Comparison of ENCODE assay signal across 8 cellular contexts in the genomic region with DNA sequence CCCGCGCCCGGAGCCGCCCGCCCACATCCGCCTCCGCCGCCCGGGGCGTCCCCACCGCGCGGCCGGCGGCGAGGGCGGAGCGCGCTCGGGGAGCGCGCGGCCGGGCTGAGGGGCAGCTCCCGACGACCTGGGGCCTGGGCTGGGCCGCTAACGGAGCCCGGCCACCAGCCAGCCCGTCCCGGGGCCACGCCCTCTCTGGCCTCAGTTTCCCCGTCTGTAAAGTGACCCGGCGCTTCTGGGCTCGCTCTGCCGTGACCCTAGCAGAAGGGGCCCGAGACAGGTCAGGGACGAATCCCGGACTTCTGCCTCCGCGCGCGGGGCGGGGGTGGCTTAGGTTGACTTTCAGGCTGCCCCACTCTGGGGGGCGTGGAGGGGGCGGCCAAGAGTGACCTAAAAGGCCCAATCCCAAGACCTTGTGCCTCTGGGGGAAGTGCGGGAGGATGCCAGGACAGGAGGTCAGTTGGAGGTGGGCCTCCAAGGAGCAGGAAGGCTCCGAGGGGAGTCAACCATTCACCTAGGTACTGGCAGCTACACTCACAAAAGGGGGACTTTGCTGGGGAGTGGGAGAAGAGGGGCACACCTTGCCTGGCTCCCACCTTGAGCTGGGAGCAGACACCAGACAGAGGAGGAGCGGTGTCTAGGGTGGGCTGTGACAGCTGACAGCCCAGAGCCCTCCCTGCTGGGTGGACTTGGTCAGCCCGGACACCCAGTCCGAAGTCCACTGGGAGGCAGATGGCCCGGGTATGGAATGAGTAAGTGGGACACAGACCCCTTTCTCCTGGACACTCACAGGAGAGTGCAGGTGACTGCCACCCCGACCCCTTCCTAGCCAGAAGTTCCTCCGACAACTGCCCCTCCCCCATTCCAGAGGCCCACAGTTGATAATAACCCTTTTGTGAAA. TPM values are rescaled to one million over a fixed set of nuclear protein-coding genes. Genes with fewer than 3 reads are reported as not detected.
DNase-seq lines count a peak whose midpoint lies in the region; ATAC-seq and TF ChIP-seq lines count a peak whose summit lies in the region.

No MANE protein-coding gene starts in this region.

- peak overlapping the region; percentile 98 for H3K27ac ChIP-seq in 22Rv1
- peak overlapping the region; percentile 65 for H3K27ac ChIP-seq in epithelial cell of prostate
- H3K27ac ChIP-seq in thoracic aorta = peak overlapping the region; percentile 88

- H3K4me1 ChIP-seq in thoracic aorta (ENCODE audit: control insufficient read depth in 1 of 2, low read depth in 2 of 2) = peaks cover 29 to 48% of the 10 kb centered on the region in 2 donors

- TF ChIP-seq CTCF in 22Rv1 (IDR thresholded peaks at IDR 0.05) (no peak), thoracic aorta (IDR thresholded peaks at IDR 0.05) (no peak)

- peak; percentile 72 for TF ChIP-seq POLR2A in GM18526 (IDR thresholded peaks at IDR 0.05; ENCODE audit: extremely low read depth, insufficient read length)

- H3K4me3 ChIP-seq in thoracic aorta = peak overlapping the region; percentile 76

- ATAC-seq in thoracic aorta (ENCODE audit: insufficient number of reproducible peaks, low FRiP score, low read depth) (no peak), HG03342 (IDR thresholded peaks at IDR 0.05; ENCODE audit: unreplicated experiment) (no peak)

- peaks cover under 1% of the 10 kb centered on the region for H3K36me3 ChIP-seq in thoracic aorta

- peak; percentile 64 for DNase-seq in LoVo (ENCODE audit: low spot score)
- peak; percentile 55 for DNase-seq in activated T-cell treated with anti-CD3 and anti-CD28 coated beads for 1 hour (ENCODE audit: low read depth)
- no peak for DNase-seq in epithelial cell of prostate (ENCODE audit: low read depth, low spot score)
- DNase-seq in myocyte (ENCODE audit: low read depth) = peak; percentile 57
- no peak for DNase-seq in thoracic aorta (ENCODE audit: low spot score)

- no peaks in the 10 kb centered on the region for H3K9me3 ChIP-seq in thoracic aorta

- H3K27me3 ChIP-seq in thoracic aorta (replicated peaks; ENCODE audit: insufficient read depth) = no peaks in the 10 kb centered on the region

RNA-seq across cellular contexts. Expression of a gene that starts 0.5 kb away (rescaled TPM):
- 128 and 136 TPM in 2 replicates for total RNA-seq in myocyte
- polyA plus RNA-seq in myocyte (2012) = 160 TPM
- 100 to 1,000 TPM; 158 to 162 TPM for total RNA-seq in thoracic aorta

RNA-seq across cellular contexts. Expression of a gene that starts 4.9 kb away (rescaled TPM):
- total RNA-seq in myocyte = 7.6 TPM in 2 replicates
- polyA plus RNA-seq in myocyte (2012) = 2.5 TPM
- 1 to 10 TPM; 3.2 to 4.4 TPM for total RNA-seq in thoracic aorta

RNA-seq across cellular contexts. Expression of a gene that starts 43.1 kb away (rescaled TPM):
- total RNA-seq in myocyte (173 and 212 TPM in 2 replicates), thoracic aorta (100 to 1,000 TPM; 218 to 320 TPM)
- 73.7 TPM for polyA plus RNA-seq in myocyte (2012)

Comparison
In these comparisons a context has a peak if more than half of its experiments do, and no peak if none do; other contexts are left out.
1. DNase-seq: peak in LoVo (single experiment), activated T-cell treated with anti-CD3 and anti-CD28 coated beads for 1 hour (single experiment) and myocyte (single experiment); none in epithelial cell of prostate (single experiment) and thoracic aorta (single experiment).
2. Peak in every context shown above with its lines, with median percentiles within 50 percentile points of each other: H3K27ac ChIP-seq.